In genomic region chr3:57275393-57275792, GRCh38 we compare ENCODE assay signal across 7 cellular contexts.
"Had no signal": no experiment of that assay in that cellular context is flagged by ENCODE, and none has a peak within 500 bp of the region (broad histone marks: within the 10 kb centered on the region; RNA-seq: fewer than 3 reads in every experiment).

No MANE protein-coding gene starts in this region.

- H3K27ac ChIP-seq: HL-60 had no signal

- H3K27me3 Mint-ChIP-seq: IgD-negative memory B cell had no signal

- H3K4me3 Mint-ChIP-seq: GM23338, H9, IgD-negative memory B cell had no signal

- ATAC-seq: GM23338, HepG2 had no signal

- H3K4me1 Mint-ChIP-seq: GM23338, H9, IgD-negative memory B cell had no signal

- DNase-seq: H9, HCEC 1CT, KBM-7 had no signal

- H3K4me3 ChIP-seq: GM23338 had no signal

- H3K27ac Mint-ChIP-seq: GM23338, H9, IgD-negative memory B cell had no signal
